Comparison of ENCODE assay signal across 8 cellular contexts in the genomic region with DNA sequence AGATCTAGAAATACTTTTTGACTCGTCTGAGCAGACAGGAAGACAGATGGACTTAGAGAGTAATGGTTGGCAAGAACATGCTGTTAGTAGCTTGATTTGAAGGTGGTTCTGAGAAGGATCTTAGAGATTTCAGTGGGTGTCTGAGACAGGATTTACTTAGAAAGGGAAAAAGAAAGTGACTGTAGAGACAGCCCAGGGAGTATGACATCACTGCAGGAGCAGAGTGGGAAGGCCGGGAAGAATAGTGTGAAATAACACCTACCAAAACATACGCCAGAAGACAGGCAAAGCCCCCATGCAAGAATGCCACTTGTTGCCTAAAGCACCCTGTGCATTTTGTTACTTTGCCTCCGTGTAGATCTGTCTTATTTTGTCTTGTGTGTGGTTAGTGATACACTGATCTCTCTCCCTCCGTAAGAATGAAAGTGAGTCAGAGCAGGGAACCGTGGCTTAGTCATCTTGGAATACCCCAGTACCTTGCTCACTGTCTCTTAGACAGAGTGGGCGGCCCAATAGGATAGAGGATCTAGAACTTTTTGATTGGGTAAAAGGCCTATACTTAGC.
A peak's percentile ranks its signal among the peaks of the same experiment; 100 is the strongest.
DNase-seq lines count a peak whose midpoint lies in the region; ATAC-seq, FAIRE-seq and TF ChIP-seq lines count a peak whose summit lies in the region.

No MANE protein-coding gene starts in this region.

- peaks cover 22% of the 10 kb centered on the region for H3K4me1 Mint-ChIP-seq in activated CD4-positive, alpha-beta T cell treated with anti-CD3 and anti-CD28 coated beads for 36 hours
- H3K4me1 Mint-ChIP-seq in activated CD4-positive, alpha-beta T cell treated with anti-CD3 and anti-CD28 coated beads, Interleukin-2, amount 10 ng/mL, durations not matched to agents 7 days and 5 days, result peaks cover 7% of the 10 kb centered on the region

- POLR2A ChIA-PET in activated CD4-positive, alpha-beta T cell treated with anti-CD3 and anti-CD28 coated beads for 36 hours (lab: Charles Lee), result no interaction called here
- POLR2A ChIA-PET in activated CD4-positive, alpha-beta T cell treated with anti-CD3 and anti-CD28 coated beads, Interleukin-2, amount 10 ng/mL, durations not matched to agents 7 days and 5 days (lab: Charles Lee), result no interaction called here

- H3K36me3 Mint-ChIP-seq in activated CD4-positive, alpha-beta T cell treated with anti-CD3 and anti-CD28 coated beads for 36 hours (ENCODE audit: low read depth), result peaks cover 4% of the 10 kb centered on the region
- H3K36me3 Mint-ChIP-seq in activated CD4-positive, alpha-beta T cell treated with anti-CD3 and anti-CD28 coated beads, Interleukin-2, amount 10 ng/mL, durations not matched to agents 7 days and 5 days (ENCODE audit: low read depth), result no peaks in the 10 kb centered on the region

- CTCF ChIA-PET in activated CD4-positive, alpha-beta T cell treated with anti-CD3 and anti-CD28 coated beads for 36 hours (lab: Charles Lee), result interaction anchor here (0.6 to 0.7 kb wide), 2 partner anchors 285 to 1023 kb away, joined by 3 read pairs; no protein-coding TSS in a partner anchor
- CTCF ChIA-PET in activated CD4-positive, alpha-beta T cell treated with anti-CD3 and anti-CD28 coated beads, Interleukin-2, amount 10 ng/mL, durations not matched to agents 7 days and 5 days (lab: Charles Lee), result no interaction called here

- no peaks in the 10 kb centered on the region for H4K20me1 ChIP-seq in Karpas-422 (ENCODE audit: insufficient read depth, low read depth, low read length)

- H3K36me3 ChIP-seq in mesodermal cell (ENCODE audit: control insufficient read depth, insufficient read depth, low read length) (no peaks in the 10 kb centered on the region), Karpas-422 (ENCODE audit: insufficient read depth, low read length) (no peaks in the 10 kb centered on the region)

- no peak overlapping the region for H3K4me2 ChIP-seq in Karpas-422 (ENCODE audit: low read depth, low read length, poor library complexity, severe bottlenecking)

- H3K79me2 ChIP-seq in Karpas-422 (ENCODE audit: low read length), result no peaks in the 10 kb centered on the region

- no peaks in the 10 kb centered on the region for H3K9me2 ChIP-seq in Karpas-422 (replicated peaks; ENCODE audit: insufficient read depth, low read length)

- H3K27me3 ChIP-seq in Karpas-422 (ENCODE audit: low read length), result no peaks in the 10 kb centered on the region

- peak; percentile 77 for DNase-seq in activated CD4-positive, alpha-beta T cell treated with anti-CD3 and anti-CD28 coated beads for 36 hours
- no peak for DNase-seq in activated CD4-positive, alpha-beta T cell treated with anti-CD3 and anti-CD28 coated beads, Interleukin-2, amount 10 ng/mL, durations not matched to agents 7 days and 5 days
- peak; percentile 90 for DNase-seq in RCC 7860 (ENCODE audit: low spot score)
- peak; percentile 82 to 98 for DNase-seq in cardiac fibroblast (ENCODE audit: low read depth in 2 of 2)
- peak; percentile 11 for DNase-seq in stimulated activated CD8-positive, alpha-beta memory T cell treated with anti-CD3 and anti-CD28 coated beads, Interleukin-7, amount 100 ng/mL, for 24 hours (ENCODE audit: low read depth)
- DNase-seq in Karpas-422, result no peak

- no peak for TF ChIP-seq CTCF in cardiac fibroblast (IDR thresholded peaks at IDR 0.05; ENCODE audit: low read depth, low read length)

- WGBS in mesodermal cell (ENCODE audit: insufficient coverage in 2 of 2), 2 experiments, result 21 to 63% methylated on average over 3 to 4 of the region's 7 CpGs

- intact Hi-C loops in activated CD4-positive, alpha-beta T cell treated with anti-CD3 and anti-CD28 coated beads for 36 hours (cut with DNase I, micrococcal nuclease), result loop anchor here (1.0 to 5.0 kb wide), 5 partner anchors 17 to 177 kb away; no protein-coding TSS in a partner anchor

- peak; percentile 99 for ATAC-seq in activated CD4-positive, alpha-beta T cell treated with anti-CD3 and anti-CD28 coated beads for 36 hours
- no peak for ATAC-seq in GM18909 (IDR thresholded peaks at IDR 0.05; ENCODE audit: poor library complexity, unreplicated experiment)

- no peak overlapping the region for H2AFZ ChIP-seq in Karpas-422 (ENCODE audit: low read length)

- H3K9ac ChIP-seq in Karpas-422 (ENCODE audit: low read length), result no peak overlapping the region

- FAIRE-seq in RCC 7860 (lab: Jason Lieb, UNC), result peak; percentile 96

- H3K27ac ChIP-seq in mesodermal cell (ENCODE audit: low read depth, low read length, severe bottlenecking), result peak overlapping the region; percentile 93
- H3K27ac ChIP-seq in Karpas-422 (ENCODE audit: low read length), result no peak overlapping the region

- H3K4me1 ChIP-seq in mesodermal cell (ENCODE audit: control insufficient read depth, insufficient read depth, low read length, poor library complexity, severe bottlenecking) (peaks cover 20% of the 10 kb centered on the region), Karpas-422 (ENCODE audit: low read length) (no peaks in the 10 kb centered on the region)

- H3K9me3 ChIP-seq in mesodermal cell (ENCODE audit: control insufficient read depth, low read length), result no peaks in the 10 kb centered on the region
- no peaks in the 10 kb centered on the region for H3K9me3 ChIP-seq in Karpas-422 (ENCODE audit: low read length)

- peak overlapping the region; percentile 72 for H3K27ac Mint-ChIP-seq in activated CD4-positive, alpha-beta T cell treated with anti-CD3 and anti-CD28 coated beads for 36 hours
- no peak overlapping the region for H3K27ac Mint-ChIP-seq in activated CD4-positive, alpha-beta T cell treated with anti-CD3 and anti-CD28 coated beads, Interleukin-2, amount 10 ng/mL, durations not matched to agents 7 days and 5 days

- H3K9me3 Mint-ChIP-seq in activated CD4-positive, alpha-beta T cell treated with anti-CD3 and anti-CD28 coated beads for 36 hours (ENCODE audit: low read depth), result peaks cover 4% of the 10 kb centered on the region
- H3K9me3 Mint-ChIP-seq in activated CD4-positive, alpha-beta T cell treated with anti-CD3 and anti-CD28 coated beads, Interleukin-2, amount 10 ng/mL, durations not matched to agents 7 days and 5 days, result peaks cover 2% of the 10 kb centered on the region

- no peaks in the 10 kb centered on the region for H3K27me3 Mint-ChIP-seq in activated CD4-positive, alpha-beta T cell treated with anti-CD3 and anti-CD28 coated beads for 36 hours
- H3K27me3 Mint-ChIP-seq in activated CD4-positive, alpha-beta T cell treated with anti-CD3 and anti-CD28 coated beads, Interleukin-2, amount 10 ng/mL, durations not matched to agents 7 days and 5 days, result no peaks in the 10 kb centered on the region

- peak overlapping the region; percentile 17 for H3K4me3 Mint-ChIP-seq in activated CD4-positive, alpha-beta T cell treated with anti-CD3 and anti-CD28 coated beads for 36 hours
- H3K4me3 Mint-ChIP-seq in activated CD4-positive, alpha-beta T cell treated with anti-CD3 and anti-CD28 coated beads, Interleukin-2, amount 10 ng/mL, durations not matched to agents 7 days and 5 days, result no peak overlapping the region

- H3K4me3 ChIP-seq in cardiac fibroblast (replicated peaks in 1 of 2; ENCODE audit: low read depth in 2 of 2, low read length in 2 of 2) (peak overlapping the region; percentile 30 to 56), mesodermal cell (ENCODE audit: extremely low read depth, insufficient read depth, low read length, poor library complexity, severe bottlenecking) (peak overlapping the region; percentile 6), Karpas-422 (ENCODE audit: low read length) (no peak overlapping the region)

Comparison
In these comparisons a context has a peak if more than half of its experiments do, and no peak if none do; other contexts are left out.
1. DNase-seq: peak in activated CD4-positive, alpha-beta T cell treated with anti-CD3 and anti-CD28 coated beads for 36 hours (single experiment), RCC 7860 (single experiment), cardiac fibroblast (2 of 2) and stimulated activated CD8-positive, alpha-beta memory T cell treated with anti-CD3 and anti-CD28 coated beads, Interleukin-7, amount 100 ng/mL, for 24 hours (single experiment); none in activated CD4-positive, alpha-beta T cell treated with anti-CD3 and anti-CD28 coated beads, Interleukin-2, amount 10 ng/mL, durations not matched to agents 7 days and 5 days (single experiment) and Karpas-422 (single experiment).